In genomic region chr3:8963137-8963853, GRCh38 we compare ENCODE assay signal across 8 cellular contexts. TPM values are rescaled to one million over a fixed set of nuclear protein-coding genes. Genes with fewer than 3 reads are reported as not detected.
A peak's percentile ranks its signal among the peaks of the same experiment; 100 is the strongest.
DNase-seq lines count a peak whose midpoint lies in the region; ATAC-seq and TF ChIP-seq lines count a peak whose summit lies in the region.

Gene RAD18, minus strand, starts transcription at chr3:8963472. Its CDS starts 87 bp downstream, at chr3:8963385.

- H4K20me1 ChIP-seq in IMR-90 (ENCODE audit: insufficient read depth, low read length) = no peaks in the 10 kb centered on the region

- peaks cover 5% of the 10 kb centered on the region for H3K4me1 ChIP-seq in IMR-90 (ENCODE audit: control insufficient read depth, insufficient read depth, low read length)

- H3K27me3 ChIP-seq in IMR-90 (ENCODE audit: control insufficient read depth, insufficient read depth, low read length) = 0 out of 2 replicates have a peak, but pooled peaks cover 2% of the 10 kb centered on the region

- H3K27ac ChIP-seq in IMR-90 (ENCODE audit: insufficient read depth, low read length) (peak within 1 kb of the TSS; percentile 55), epithelial cell of prostate (peak within 1 kb of the TSS; percentile 81)

- POLR2A ChIA-PET in IMR-90 (lab: Charles Lee; ENCODE audit: unreplicated experiment) = interaction anchor here (0.6 kb wide), 1 partner anchor 248 kb away, joined by 6 read pairs; no protein-coding TSS in a partner anchor

- H3K14ac ChIP-seq in IMR-90 (replicated peaks; ENCODE audit: low read depth, low read length) = peak within 1 kb of the TSS; percentile 98

- peak within 1 kb of the TSS; percentile 88 to 99 for H4K8ac ChIP-seq in IMR-90 (ENCODE audit: low read depth in 2 of 2, low read length in 2 of 2)

- peak within 1 kb of the TSS; percentile 76 for H4K5ac ChIP-seq in IMR-90 (ENCODE audit: low read depth, low read length)

- TF ChIP-seq CTCF in IMR-90 (conservative IDR thresholded peaks at IDR 0.05; ENCODE audit: low read depth, low read length) = no peak

- peak; percentile 92 for ATAC-seq in GM21529 (IDR thresholded peaks at IDR 0.05; ENCODE audit: unreplicated experiment)
- peak; percentile 97 for ATAC-seq in IMR-90 (ENCODE audit: low read depth)

- peaks cover 4% of the 10 kb centered on the region; the same call in 1 of the 2 replicates for H3K9me1 ChIP-seq in IMR-90 (ENCODE audit: insufficient read depth, low read length)

- H3K23ac ChIP-seq in IMR-90 (ENCODE audit: low read depth, low read length) = peak within 1 kb of the TSS; percentile 79; the same call in 1 of the 2 replicates

- no peak for TF ChIP-seq RAD21 in IMR-90 (IDR thresholded peaks at IDR 0.05; ENCODE audit: low read length)

- TF ChIP-seq POLR2A in IMR-90 (IDR thresholded peaks at IDR 0.05; ENCODE audit: low read depth, low read length) = peak; percentile 57

- no peaks in the 10 kb centered on the region for H3K9me3 ChIP-seq in IMR-90 (ENCODE audit: control insufficient read depth, insufficient read depth, low read length)

- peak within 1 kb of the TSS; percentile 24 for H2BK20ac ChIP-seq in IMR-90 (ENCODE audit: low read depth, low read length)

- H2BK120ac ChIP-seq in IMR-90 (ENCODE audit: low read depth, low read length) = peak within 1 kb of the TSS; percentile 54

- peaks cover 12 to 23% of the 10 kb centered on the region in 2 experiments for H3K79me1 ChIP-seq in IMR-90 (ENCODE audit: low read depth in 1 of 2, low read length in 2 of 2)

- peak within 1 kb of the TSS; percentile 76 for H4K91ac ChIP-seq in IMR-90 (ENCODE audit: insufficient read depth, low read depth, low read length)

- peak within 1 kb of the TSS; percentile 81 for H3K56ac ChIP-seq in IMR-90 (ENCODE audit: extremely low read depth, insufficient read depth, low read length)

- in situ Hi-C loops in IMR-90 (cut with MboI; ENCODE audit: low sequenced_read_pairs) = loop anchor here (10.0 kb wide), 1 partner anchor 188 kb away; no protein-coding TSS in a partner anchor

- H3K9ac ChIP-seq in IMR-90 (ENCODE audit: low read depth, low read length) = peak within 1 kb of the TSS; percentile 72

- H3K36me3 ChIP-seq in IMR-90 (ENCODE audit: control insufficient read depth, insufficient read depth, low read length) = peaks cover 2% of the 10 kb centered on the region; the same call in 1 of the 2 replicates

- H2AK5ac ChIP-seq in IMR-90 (ENCODE audit: low read depth, low read length) = 0 out of 2 replicates have a peak within 1 kb of the TSS, but pooled peaks have one; percentile 28

- peak within 1 kb of the TSS; percentile 97 for H2AFZ ChIP-seq in IMR-90 (replicated peaks; ENCODE audit: low read length, poor library complexity)

- peak within 1 kb of the TSS; percentile 78 for H3K4me3 ChIP-seq in IMR-90 (ENCODE audit: insufficient read depth, low read depth, low read length)

- peak within 1 kb of the TSS; percentile 79 for H2AK9ac ChIP-seq in IMR-90 (replicated peaks; ENCODE audit: low read depth, low read length, poor library complexity)

- peak; percentile 86 for DNase-seq in DMS114 treated with DMSO at 0.1 percent for 48 hours (lab: John Stamatoyannopoulos, UW; ENCODE audit: unreplicated experiment)
- DNase-seq in IMR-90 = peak; percentile 89
- DNase-seq in OCI-M2 (lab: John Stamatoyannopoulos, UW; ENCODE audit: unreplicated experiment) = peak; percentile 65
- peak; percentile 87 for DNase-seq in activated T-cell treated with anti-CD3 and anti-CD28 coated beads for 24 hours (ENCODE audit: low read depth)
- DNase-seq in epithelial cell of prostate (ENCODE audit: low read depth, low spot score) = peak; percentile 37
- DNase-seq in mucosa of gallbladder (ENCODE audit: low spot score) = peak; percentile 92
- DNase-seq in stimulated activated CD8-positive, alpha-beta memory T cell treated with anti-CD3 and anti-CD28 coated beads, Interleukin-4, amount 100 ng/mL, for 24 hours (ENCODE audit: low read depth) = peak; percentile 89

- H2BK15ac ChIP-seq in IMR-90 (ENCODE audit: low read depth, low read length) = no peak within 1 kb of the TSS; the same call in 2 of the 3 replicates

- H3K18ac ChIP-seq in IMR-90 (ENCODE audit: low read depth, low read length) = peak within 1 kb of the TSS; percentile 12; the same call in 1 of the 2 replicates

- CTCF ChIA-PET in IMR-90 (lab: Yijun Ruan, JAX) = no interaction called here

- H2BK5ac ChIP-seq in IMR-90 (ENCODE audit: low read depth, low read length, poor library complexity, severe bottlenecking) = peak within 1 kb of the TSS; percentile 42

- peak within 1 kb of the TSS; percentile 98 for H3K4me2 ChIP-seq in IMR-90 (ENCODE audit: low read depth, low read length)

- 0% methylated on average over 4 of the region's 45 CpGs; no CpG with 5 or more reads in 1 of the 2 experiments for WGBS in IMR-90 (ENCODE audit: extremely low coverage in 2 of 2, insufficient read length in 1 of 2), 2 experiments

- intact Hi-C loops in IMR-90 (cut with micrococcal nuclease) = loop anchor here (2.0 to 10.0 kb wide), 4 partner anchors 76 to 518 kb away; partner anchors contain the start of gene OXTR

- dilution Hi-C loops in IMR-90 (cut with HindIII; ENCODE audit: low sequenced_read_pairs, unreplicated experiment) = no loop called here

- TSS peak; percentile 35 for BruUV-seq in IMR-90 (replicated peaks; lab: Mats Ljungman, UMichigan)

- peak within 1 kb of the TSS; percentile 86 for H3K4ac ChIP-seq in IMR-90 (ENCODE audit: low read depth, low read length)

TF ChIP-seq in IMR-90, 13 proteins besides CTCF, POLR2A, EP300 and RAD21:
- TF ChIP-seq MAZ (IDR thresholded peaks at IDR 0.05; ENCODE audit: borderline replicate concordance, low read depth, low read length) (peak; percentile 70; the same call in 1 of the 2 replicates), ELK1 (IDR thresholded peaks at IDR 0.05; ENCODE audit: borderline replicate concordance, low read depth, low read length) (peak; percentile 55; the same call in 1 of the 2 replicates), MAFK (IDR thresholded peaks at IDR 0.05; ENCODE audit: low read depth, low read length) (no peak), MXI1 (IDR thresholded peaks at IDR 0.05; ENCODE audit: borderline replicate concordance, low read depth, low read length) (peak; percentile 79), NFE2L2 (IDR thresholded peaks at IDR 0.05; ENCODE audit: low read depth, low read length) (no peak), USF2 (IDR thresholded peaks at IDR 0.05; ENCODE audit: low read depth, low read length) (0 out of 2 replicates have a peak, but pooled peaks have one; percentile 11)

RNA-seq across cellular contexts. Expression of gene RAD18, which starts in this region (rescaled TPM):
- total RNA-seq in IMR-90 (2012; rRNA removed) (17.2 and 22.2 TPM in 2 replicates), mucosa of gallbladder (8.8 TPM)
- 6.9 and 8.2 TPM in 2 replicates for polyA plus RNA-seq in IMR-90 (2012; rRNA removed)
- polyA plus RNA-seq in IMR-90 (2012; cell fraction: cytosol; rRNA removed) = 1.3 and 1.8 TPM in 2 replicates
- polyA plus RNA-seq in IMR-90 (2012; cell fraction: nucleus; rRNA removed; ENCODE audit: low replicate concordance) = 5.3 and 13.9 TPM in 2 replicates

Comparison
In these comparisons a context has a peak if more than half of its experiments do, and no peak if none do; other contexts are left out.
1. Peak in every context shown above with its lines: DNase-seq, ATAC-seq, H3K4me3 ChIP-seq and H3K27ac ChIP-seq.
2. DNase-seq: peak in every context shown above with its lines; median percentile 92 in mucosa of gallbladder; 89 in IMR-90; 89 in stimulated activated CD8-positive, alpha-beta memory T cell treated with anti-CD3 and anti-CD28 coated beads, Interleukin-4, amount 100 ng/mL, for 24 hours; 87 in activated T-cell treated with anti-CD3 and anti-CD28 coated beads for 24 hours; 86 in DMS114 treated with DMSO at 0.1 percent for 48 hours; 65 in OCI-M2; 37 in epithelial cell of prostate.